Comparison of ENCODE assay signal across 11 cellular contexts in the genomic region with DNA sequence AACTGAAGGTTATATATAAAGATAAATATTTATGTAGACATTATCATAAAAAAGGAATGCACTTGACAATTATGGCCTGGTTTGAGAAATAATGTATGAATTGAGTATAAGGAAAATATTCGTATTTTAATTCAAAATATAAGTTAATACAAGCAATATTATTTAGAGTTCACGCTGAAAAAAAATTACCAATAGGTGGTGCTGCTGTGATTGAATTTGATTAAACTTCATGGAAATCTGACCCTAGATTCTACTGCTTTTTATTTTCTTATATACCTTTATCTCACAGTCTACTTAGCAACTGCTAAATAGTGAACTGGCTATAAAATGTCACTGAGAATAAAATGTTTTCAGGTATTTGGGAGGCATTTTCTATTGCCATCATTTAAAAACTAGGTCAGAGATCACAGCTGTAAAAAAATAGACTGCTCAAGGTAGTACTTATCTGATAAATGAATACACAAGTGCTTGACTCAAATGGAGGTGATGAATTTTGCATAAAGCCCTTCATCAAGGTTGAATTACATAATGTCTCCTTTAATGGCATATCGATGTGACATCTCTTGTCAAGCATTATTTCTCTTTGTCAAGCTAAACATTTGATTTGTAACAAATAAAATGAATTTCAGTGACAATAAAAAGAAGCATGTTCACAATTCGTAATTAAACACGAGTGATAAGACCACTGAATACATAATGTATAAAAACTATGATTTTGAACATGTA.
DNase-seq lines count a peak whose midpoint lies in the region; TF ChIP-seq lines count a peak whose summit lies in the region.
"Had no signal": no experiment of that assay in that cellular context is flagged by ENCODE, and none has a peak within 500 bp of the region (broad histone marks: within the 10 kb centered on the region; RNA-seq: fewer than 3 reads in every experiment).

No MANE protein-coding gene starts in this region.

- no peak for TF ChIP-seq POLR2A in tibial nerve (IDR thresholded peaks at IDR 0.05)

- WGBS in tibial nerve, 2 donors, result 62 to 68% methylated on average over 5 of the region's 5 CpGs

- no peaks in the 10 kb centered on the region for H3K4me1 ChIP-seq in tibial nerve
- H3K4me1 ChIP-seq: colonic mucosa had no signal

- H3K36me3 ChIP-seq in tibial nerve, result no peaks in the 10 kb centered on the region
- H3K36me3 ChIP-seq: colonic mucosa had no signal

- H3K4me3 ChIP-seq in tibial nerve, result no peak overlapping the region
- H3K4me3 ChIP-seq: colonic mucosa had no signal

- no peak overlapping the region for H3K27ac ChIP-seq in tibial nerve
- H3K27ac ChIP-seq: colonic mucosa had no signal

- DNase-seq in NCI-H2107 treated with DMSO at 0.1 percent for 48 hours (lab: John Stamatoyannopoulos, UW; ENCODE audit: unreplicated experiment) (peak; percentile 12), NCI-H2107 (lab: John Stamatoyannopoulos, UW) (no peak), NCI-H69 (lab: John Stamatoyannopoulos, UW) (peak; percentile 12), dermis blood vessel endothelial cell (peak; percentile 62), pons (ENCODE audit: low spot score) (peak; percentile 36), tibial nerve (ENCODE audit: low spot score in 2 of 2) (no peak), GM19240 (ENCODE audit: insufficient read length, low spot score) (no peak)
- no peak for DNase-seq in activated naive CD4-positive, alpha-beta T cell treated with Interleukin-2 at 50 U/mL for 16 hours
- DNase-seq: colonic mucosa; NCI-H345; stimulated activated CD4-positive, alpha-beta T cell treated with anti-CD3 and anti-CD28 coated beads, Interleukin-12 subunit alpha, Interleukin-12 subunit beta, amount 100 ng/mL, for 4 hours had no signal

- no peaks in the 10 kb centered on the region for H3K9me3 ChIP-seq in tibial nerve
- H3K9me3 ChIP-seq: colonic mucosa had no signal

- no peaks in the 10 kb centered on the region for H3K27me3 ChIP-seq in tibial nerve
- H3K27me3 ChIP-seq: colonic mucosa had no signal

- TF ChIP-seq EP300 in tibial nerve (IDR thresholded peaks at IDR 0.05), result no peak

- TF ChIP-seq CTCF in tibial nerve (IDR thresholded peaks at IDR 0.05), result peak in 1 of 5 experiments; percentile 23

Comparison
In these comparisons a context has a peak if more than half of its experiments do, and no peak if none do; other contexts are left out.
1. DNase-seq: peak in NCI-H2107 treated with DMSO at 0.1 percent for 48 hours (single experiment), NCI-H69 (single experiment), dermis blood vessel endothelial cell (single experiment) and pons (single experiment); none in NCI-H2107 (single experiment), activated naive CD4-positive, alpha-beta T cell treated with Interleukin-2 at 50 U/mL for 16 hours (single experiment), tibial nerve (0 of 2) and GM19240 (single experiment).